Comparison of ENCODE assay signal across 1 cellular context in genomic region chr12:42298887-42299286, GRCh38.
TF ChIP-seq lines count a peak whose summit lies in the region.

No MANE protein-coding gene starts in this region.

TF ChIP-seq in endothelial cell of umbilical vein, 7 proteins besides CTCF, POLR2A, EP300 and RAD21 (continued from another document):
- TF ChIP-seq, protein P1, sequence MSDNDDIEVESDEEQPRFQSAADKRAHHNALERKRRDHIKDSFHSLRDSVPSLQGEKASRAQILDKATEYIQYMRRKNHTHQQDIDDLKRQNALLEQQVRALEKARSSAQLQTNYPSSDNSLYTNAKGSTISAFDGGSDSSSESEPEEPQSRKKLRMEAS (IDR thresholded peaks at IDR 0.05; ENCODE audit: insufficient read depth, insufficient read length), result no peak
- TF ChIP-seq FOS (IDR thresholded peaks at IDR 0.05; ENCODE audit: borderline replicate concordance, insufficient read depth, low read length) (no peak), GATA2 (IDR thresholded peaks at IDR 0.05; ENCODE audit: insufficient read depth, insufficient read length, low read depth, low read length) (no peak)
